ENCODE assay signal across 19 cellular contexts in the genomic region with DNA sequence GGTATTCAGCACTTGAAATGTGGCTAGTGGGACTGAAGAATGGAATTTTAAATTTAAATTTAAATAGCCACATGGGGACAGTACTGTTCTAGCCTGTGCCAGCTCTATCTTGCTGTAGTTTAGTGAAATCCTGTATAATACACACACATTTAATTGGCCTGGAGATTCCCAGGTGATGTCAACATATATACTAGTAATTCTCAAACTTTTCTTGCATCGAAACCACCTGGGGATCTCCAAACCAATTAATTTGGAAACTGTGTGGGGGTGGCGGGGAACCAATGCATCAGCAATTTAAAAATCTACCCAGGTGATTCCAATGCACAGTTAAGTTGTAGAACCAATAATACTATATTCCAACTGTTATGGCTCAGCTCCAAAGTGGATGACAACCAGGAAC.
DNase-seq lines count a peak whose midpoint lies in the region; ATAC-seq lines count a peak whose summit lies in the region.
"Had no signal": no experiment of that assay in that cellular context is flagged by ENCODE, and none has a peak within 500 bp of the region (broad histone marks: within the 10 kb centered on the region; RNA-seq: fewer than 3 reads in every experiment).

No MANE protein-coding gene starts in this region.

- H3K4me3 Mint-ChIP-seq in activated naive CD8-positive, alpha-beta T cell treated with anti-CD3 and anti-CD28 coated beads for 36 hours, result no peak overlapping the region
- peak overlapping the region in 1 of 2 donors; percentile 5 for H3K4me3 Mint-ChIP-seq in stimulated activated naive CD8-positive, alpha-beta T cell treated with anti-CD3 and anti-CD28 coated beads, Interleukin-15, amount 100 ng/mL, for 72 hours
- H3K4me3 Mint-ChIP-seq: neural crest cell had no signal

- no peaks in the 10 kb centered on the region for H3K36me3 Mint-ChIP-seq in activated naive CD8-positive, alpha-beta T cell treated with anti-CD3 and anti-CD28 coated beads for 36 hours

- ATAC-seq in activated CD4-positive, CD25-positive, alpha-beta regulatory T cell treated with anti-CD3 and anti-CD28 coated beads, Interleukin-2, amount 50 U/mL, for 24 hours, result peak; percentile 26 to 48
- peak; percentile 88 for ATAC-seq in stimulated activated naive CD8-positive, alpha-beta T cell treated with anti-CD3 and anti-CD28 coated beads, Interleukin-15, amount 100 ng/mL, for 72 hours
- no peak for ATAC-seq in HG03469 (IDR thresholded peaks at IDR 0.05; ENCODE audit: unreplicated experiment)
- ATAC-seq: foreskin keratinocyte had no signal

- no peak overlapping the region for H3K27ac Mint-ChIP-seq in activated naive CD8-positive, alpha-beta T cell treated with anti-CD3 and anti-CD28 coated beads for 36 hours
- H3K27ac Mint-ChIP-seq in stimulated activated naive CD8-positive, alpha-beta T cell treated with anti-CD3 and anti-CD28 coated beads, Interleukin-15, amount 100 ng/mL, for 72 hours, result peak overlapping the region in 1 of 2 donors; percentile 90
- H3K27ac Mint-ChIP-seq: progenitor cell of endocrine pancreas had no signal

- peaks cover 11% of the 10 kb centered on the region for H3K27me3 Mint-ChIP-seq in activated naive CD8-positive, alpha-beta T cell treated with anti-CD3 and anti-CD28 coated beads for 36 hours
- peaks cover 11% of the 10 kb centered on the region for H3K27me3 Mint-ChIP-seq in stimulated activated naive CD8-positive, alpha-beta T cell treated with anti-CD3 and anti-CD28 coated beads, Interleukin-15, amount 100 ng/mL, for 72 hours
- H3K27me3 Mint-ChIP-seq: progenitor cell of endocrine pancreas had no signal

- H3K4me1 Mint-ChIP-seq in activated naive CD8-positive, alpha-beta T cell treated with anti-CD3 and anti-CD28 coated beads for 36 hours, result peaks cover 15% of the 10 kb centered on the region
- H3K4me1 Mint-ChIP-seq in stimulated activated naive CD8-positive, alpha-beta T cell treated with anti-CD3 and anti-CD28 coated beads, Interleukin-15, amount 100 ng/mL, for 72 hours, result peaks cover 20% of the 10 kb centered on the region

- no peaks in the 10 kb centered on the region for H3K9me3 Mint-ChIP-seq in activated naive CD8-positive, alpha-beta T cell treated with anti-CD3 and anti-CD28 coated beads for 36 hours
- H3K9me3 Mint-ChIP-seq in stimulated activated naive CD8-positive, alpha-beta T cell treated with anti-CD3 and anti-CD28 coated beads, Interleukin-15, amount 100 ng/mL, for 72 hours, result no peaks in the 10 kb centered on the region
- H3K9me3 Mint-ChIP-seq: neural crest cell had no signal

- DNase-seq in activated CD4-positive, CD25-positive, alpha-beta regulatory T cell treated with anti-CD3 and anti-CD28 coated beads, Interleukin-2, amount 50 U/mL, for 72 hours, result no peak
- DNase-seq in stimulated activated naive CD4-positive, alpha-beta T cell treated with Interleukin-2 at 50 U/mL for 16 hours (lab: John Stamatoyannopoulos, UW), result peak; percentile 2
- no peak for DNase-seq in stimulated activated naive CD4-positive, alpha-beta T cell (lab: John Stamatoyannopoulos, UW)
- DNase-seq in activated naive CD8-positive, alpha-beta T cell treated with anti-CD3 and anti-CD28 coated beads for 36 hours, result peak; percentile 36
- peak; percentile 32 to 67 for DNase-seq in stimulated activated naive CD8-positive, alpha-beta T cell treated with anti-CD3 and anti-CD28 coated beads, Interleukin-15, amount 100 ng/mL, for 72 hours
- DNase-seq in germinal center (ENCODE audit: low spot score), result no peak
- DNase-seq: activated gamma-delta T cell treated with Interleukin-2 at 50 U/mL for 16 hours; central memory CD4-positive, alpha-beta T cell; DMS79 treated with DMSO at 0.1 percent for 48 hours; erythroblast; foreskin keratinocyte; hippocampal formation; MM.1S; SW 1271; testis had no signal

Comparison
In these comparisons a context has a peak if more than half of its experiments do, and no peak if none do; other contexts are left out.
1. DNase-seq: peak in stimulated activated naive CD4-positive, alpha-beta T cell treated with Interleukin-2 at 50 U/mL for 16 hours (single experiment), activated naive CD8-positive, alpha-beta T cell treated with anti-CD3 and anti-CD28 coated beads for 36 hours (single experiment) and stimulated activated naive CD8-positive, alpha-beta T cell treated with anti-CD3 and anti-CD28 coated beads, Interleukin-15, amount 100 ng/mL, for 72 hours (2 of 2); none in activated CD4-positive, CD25-positive, alpha-beta regulatory T cell treated with anti-CD3 and anti-CD28 coated beads, Interleukin-2, amount 50 U/mL, for 72 hours (single experiment), stimulated activated naive CD4-positive, alpha-beta T cell (0 of 6) and germinal center (single experiment).